ENCODE assay signal across 33 cellular contexts in the genomic region with DNA sequence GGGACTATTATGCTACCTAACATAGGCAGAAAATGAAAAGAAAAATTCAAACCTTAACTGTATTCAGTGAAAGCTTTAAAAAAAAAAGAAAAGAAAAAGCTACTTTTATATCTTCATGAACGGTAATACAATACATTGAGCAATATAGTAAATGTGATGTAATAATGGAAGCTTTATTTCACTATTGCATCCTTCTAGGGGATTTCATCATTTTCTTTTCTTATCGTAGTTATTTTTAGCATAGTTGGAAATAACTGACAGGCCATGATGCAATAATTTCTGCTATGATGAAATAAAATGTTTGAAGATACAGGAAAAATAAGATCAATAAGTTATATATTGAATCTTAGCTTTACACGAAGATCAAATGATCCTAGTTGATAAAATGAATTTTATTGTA. TPM values are rescaled to one million over a fixed set of nuclear protein-coding genes. Genes with fewer than 3 reads are reported as not detected.
DNase-seq lines count a peak whose midpoint lies in the region; ATAC-seq and FAIRE-seq lines count a peak whose summit lies in the region.
"Had no signal": no experiment of that assay in that cellular context is flagged by ENCODE, and none has a peak within 500 bp of the region (broad histone marks: within the 10 kb centered on the region; RNA-seq: fewer than 3 reads in every experiment).

No MANE protein-coding gene starts in this region.

- no peak overlapping the region for H3K27ac ChIP-seq in CD4-positive, CD25-positive, alpha-beta regulatory T cell (ENCODE audit: insufficient read depth, low read length, poor library complexity, severe bottlenecking)
- H3K27ac ChIP-seq in aorta (ENCODE audit: low read depth in 1 of 2, low read length in 2 of 2) = no peak overlapping the region
- H3K27ac ChIP-seq: gastrocnemius medialis, hepatocyte, ovary, spleen had no signal

- no peak for ATAC-seq in CD4-positive, CD25-positive, alpha-beta regulatory T cell (ENCODE audit: low read depth in 2 of 2)
- ATAC-seq in aorta (ENCODE audit: low FRiP score) = no peak
- ATAC-seq: activated CD8-positive, alpha-beta T cell treated with anti-CD3 and anti-CD28 coated beads, Interleukin-2, amount 10 ng/mL, durations not matched to agents 7 days and 5 days; left ventricle myocardium superior; Panc1; T-cell had no signal

- intact Hi-C loops in aorta (cut with DNase I) = no loop called here

- H3K27me3 Mint-ChIP-seq in CD4-positive, CD25-positive, alpha-beta regulatory T cell = no peaks in the 10 kb centered on the region
- H3K27me3 Mint-ChIP-seq: T-cell had no signal

- H3K27ac Mint-ChIP-seq in CD4-positive, CD25-positive, alpha-beta regulatory T cell = peak overlapping the region in 2 of 3 donors; percentile 1 to 7
- H3K27ac Mint-ChIP-seq: activated CD8-positive, alpha-beta T cell treated with anti-CD3 and anti-CD28 coated beads, Interleukin-2, amount 10 ng/mL, durations not matched to agents 7 days and 5 days; brain; nephron; T-cell had no signal

- H3K4me1 Mint-ChIP-seq in CD4-positive, CD25-positive, alpha-beta regulatory T cell = peaks cover 0 to 16% (median 4%) of the 10 kb centered on the region in 4 donors
- H3K4me1 Mint-ChIP-seq: brain, nephron had no signal

- H3K27me3 ChIP-seq in CD4-positive, CD25-positive, alpha-beta regulatory T cell (ENCODE audit: control insufficient read depth, insufficient read depth, low read length) = no peaks in the 10 kb centered on the region
- H3K27me3 ChIP-seq in adipocyte (replicated peaks; ENCODE audit: control insufficient read depth, insufficient read depth, low read length) = no peaks in the 10 kb centered on the region
- no peaks in the 10 kb centered on the region for H3K27me3 ChIP-seq in aorta (ENCODE audit: control insufficient read depth in 1 of 2, insufficient read depth in 2 of 2, low read length in 1 of 2)
- H3K27me3 ChIP-seq: BLaER1 treated with 17β-estradiol and CSF1 and Interleukin-3, amounts not matched to agents 10 nM and 100 nM; gastrocnemius medialis; hepatocyte; ovary; spleen had no signal

- H3K9ac ChIP-seq in adipocyte (ENCODE audit: low read length) = no peak overlapping the region
- H3K9ac ChIP-seq: BLaER1 treated with 17β-estradiol and CSF1 and Interleukin-3, amounts not matched to agents 10 nM and 100 nM had no signal

- H3K36me3 Mint-ChIP-seq in CD4-positive, CD25-positive, alpha-beta regulatory T cell = peaks cover 13% of the 10 kb centered on the region

- DNase-seq in CD4-positive, CD25-positive, alpha-beta regulatory T cell = no peak
- peak; percentile 90 for DNase-seq in MV-4-11 (lab: John Stamatoyannopoulos, UW)
- peak; percentile 47 for DNase-seq in adipocyte (ENCODE audit: low read depth)
- DNase-seq in aorta = no peak
- no peak for DNase-seq in T-helper 1 cell
- no peak for DNase-seq in effector CD4-positive, alpha-beta T cell
- DNase-seq: activated CD4-positive, CD25-positive, alpha-beta regulatory T cell treated with anti-CD3 and anti-CD28 coated beads, Interleukin-2, amount 50 U/mL, for 72 hours; activated CD8-positive, alpha-beta T cell treated with anti-CD3 and anti-CD28 coated beads, Interleukin-2, amount 10 ng/mL, durations not matched to agents 7 days and 5 days; activated gamma-delta T cell; activated T-cell treated with anti-CD3 and anti-CD28 coated beads for 4 hours; effector CD8-positive, alpha-beta T cell; EL; gastrocnemius medialis; H9; KG1; left ventricle myocardium superior; NCI-H1048; NCI-H2029; NCI-H82; ovary; SHP77 treated with DMSO at 0.1 percent for 48 hours; spleen; stimulated activated CD4-positive, alpha-beta T cell treated with anti-CD3 and anti-CD28 coated beads, Interleukin-4, amount 100 ng/mL, for 24 hours; stimulated activated naive CD4-positive, alpha-beta T cell; T-cell had no signal

- peak; percentile 13 for FAIRE-seq in islet of Langerhans (lab: Jason Lieb, UNC)
- FAIRE-seq: D721Med, TTC549 had no signal

- peaks cover 0 to 1% (median 0%) of the 10 kb centered on the region in 7 donors for H3K9me3 Mint-ChIP-seq in CD4-positive, CD25-positive, alpha-beta regulatory T cell
- H3K9me3 Mint-ChIP-seq: H9, nephron, T-cell had no signal

- H3K4me3 Mint-ChIP-seq in CD4-positive, CD25-positive, alpha-beta regulatory T cell = no peak overlapping the region
- H3K4me3 Mint-ChIP-seq: activated CD8-positive, alpha-beta T cell treated with anti-CD3 and anti-CD28 coated beads, Interleukin-2, amount 10 ng/mL, durations not matched to agents 7 days and 5 days; brain; H9; nephron; T-cell had no signal

- no peak overlapping the region for H3K4me3 ChIP-seq in CD4-positive, CD25-positive, alpha-beta regulatory T cell (ENCODE audit: low read depth, low read length)
- H3K4me3 ChIP-seq in adipocyte (ENCODE audit: low read length) = no peak overlapping the region
- no peak overlapping the region for H3K4me3 ChIP-seq in aorta (ENCODE audit: low read length in 2 of 2)
- H3K4me3 ChIP-seq: BLaER1 treated with 17β-estradiol and CSF1 and Interleukin-3, amounts not matched to agents 10 nM and 100 nM; gastrocnemius medialis; hepatocyte; ovary; spleen had no signal

- 88 to 92% methylated on average over 3 of the region's 3 CpGs for WGBS in aorta, 2 donors

- H3K36me3 ChIP-seq in CD4-positive, CD25-positive, alpha-beta regulatory T cell (ENCODE audit: control insufficient read depth, insufficient read depth, low read length) = no peaks in the 10 kb centered on the region
- no peaks in the 10 kb centered on the region for H3K36me3 ChIP-seq in adipocyte (ENCODE audit: control insufficient read depth, insufficient read depth, low read length, severe bottlenecking)
- H3K36me3 ChIP-seq in aorta (ENCODE audit: control insufficient read depth in 1 of 2, insufficient read depth in 2 of 2, low read length in 1 of 2) = no peaks in the 10 kb centered on the region
- H3K36me3 ChIP-seq: gastrocnemius medialis, ovary, spleen had no signal

- H3K4me1 ChIP-seq in CD4-positive, CD25-positive, alpha-beta regulatory T cell (ENCODE audit: control insufficient read depth, insufficient read depth, low read length, poor library complexity, severe bottlenecking) = no peaks in the 10 kb centered on the region
- no peaks in the 10 kb centered on the region for H3K4me1 ChIP-seq in adipocyte (ENCODE audit: control insufficient read depth, insufficient read depth, low read length)
- no peaks in the 10 kb centered on the region for H3K4me1 ChIP-seq in aorta (ENCODE audit: control insufficient read depth in 1 of 2, insufficient read depth in 2 of 2, low read length in 2 of 2)
- H3K4me1 ChIP-seq: BLaER1 treated with 17β-estradiol and CSF1 and Interleukin-3, amounts not matched to agents 10 nM and 100 nM; gastrocnemius medialis had no signal

- H3K9me3 ChIP-seq in CD4-positive, CD25-positive, alpha-beta regulatory T cell (ENCODE audit: control insufficient read depth in 2 of 2, low read length in 2 of 2) = no peaks in the 10 kb centered on the region
- H3K9me3 ChIP-seq in adipocyte (ENCODE audit: control insufficient read depth, low read length) (no peaks in the 10 kb centered on the region), aorta (ENCODE audit: control insufficient read depth, low read length) (no peaks in the 10 kb centered on the region)
- H3K9me3 ChIP-seq: gastrocnemius medialis, ovary, spleen had no signal

RNA-seq across cellular contexts. Expression of a gene that starts 40.3 kb away (rescaled TPM):
- 0.37 TPM for total RNA-seq in CD4-positive, CD25-positive, alpha-beta regulatory T cell
- 1 to 10 TPM in 1 of 4 donors, under 1 TPM in 3; 0.70 to 1.2 (median 0.97) TPM for polyA plus RNA-seq in CD4-positive, CD25-positive, alpha-beta regulatory T cell
- 1 to 10 TPM; 1.1 to 1.6 TPM for total RNA-seq in aorta
- 1 to 10 TPM; 1.1 to 1.2 TPM for polyA plus RNA-seq in aorta

RNA-seq across cellular contexts. Expression of a gene that starts 40.4 kb away (rescaled TPM):
- 27.0 TPM for total RNA-seq in CD4-positive, CD25-positive, alpha-beta regulatory T cell
- polyA plus RNA-seq in CD4-positive, CD25-positive, alpha-beta regulatory T cell = 10 to 100 TPM; 60.4 to 65.9 (median 62.2) TPM
- total RNA-seq in aorta = 10 to 100 TPM; 73.1 to 85.2 TPM
- polyA plus RNA-seq in aorta = 10 to 100 TPM; 41.4 to 60.1 TPM

Comparison
In these comparisons a context has a peak if more than half of its experiments do, and no peak if none do; other contexts are left out.
1. DNase-seq: peak in MV-4-11 (single experiment) and adipocyte (single experiment); none in CD4-positive, CD25-positive, alpha-beta regulatory T cell (0 of 3), aorta (0 of 2), T-helper 1 cell (0 of 5) and effector CD4-positive, alpha-beta T cell (single experiment).